ENCODE assay signal across 9 cellular contexts in genomic region chr16:81823111-81823510, GRCh38. TPM values are rescaled to one million over a fixed set of nuclear protein-coding genes. Genes with fewer than 3 reads are reported as not detected.
DNase-seq lines count a peak whose midpoint lies in the region; ATAC-seq and TF ChIP-seq lines count a peak whose summit lies in the region.
"Had no signal": no experiment of that assay in that cellular context is flagged by ENCODE, and none has a peak within 500 bp of the region (broad histone marks: within the 10 kb centered on the region; RNA-seq: fewer than 3 reads in every experiment).

No MANE protein-coding gene starts in this region.

- TF ChIP-seq CTCF in Loucy (conservative IDR thresholded peaks at IDR 0.05; ENCODE audit: low read length) (0 out of 2 replicates have a peak, but pooled peaks have one; percentile 21), PC-9 (conservative IDR thresholded peaks at IDR 0.05) (no peak)

- intact Hi-C loops in right cardiac atrium (cut with DNase I) (no loop called here), PC-9 (cut with micrococcal nuclease; ENCODE audit: unreplicated experiment) (no loop called here)

- H3K4me1 ChIP-seq in Loucy (ENCODE audit: insufficient read depth, low read length, poor library complexity, severe bottlenecking): peaks cover 52% of the 10 kb centered on the region
- peaks cover 2% of the 10 kb centered on the region for H3K4me1 ChIP-seq in right cardiac atrium (ENCODE audit: control insufficient read depth, insufficient read depth, low read length)
- H3K4me1 ChIP-seq in PC-9 (replicated peaks; ENCODE audit: insufficient read depth): no peaks in the 10 kb centered on the region
- H3K4me1 ChIP-seq: tibial artery had no signal

- no TSS peak for BruUV-seq in PC-9 (replicated peaks; lab: Mats Ljungman, UMichigan)

- no peaks in the 10 kb centered on the region for H3K36me3 ChIP-seq in Loucy (ENCODE audit: insufficient read depth, low read length)
- H3K36me3 ChIP-seq in PC-9 (ENCODE audit: low read depth): no peaks in the 10 kb centered on the region
- H3K36me3 ChIP-seq: tibial artery had no signal

- CTCF ChIA-PET in PC-9 (lab: Charles Lee): no interaction called here

- peak overlapping the region; percentile 65 for H3K4me2 ChIP-seq in Loucy (ENCODE audit: low read depth, low read length, poor library complexity, severe bottlenecking)
- no peak overlapping the region for H3K4me2 ChIP-seq in PC-9

- H2AFZ ChIP-seq in Loucy (ENCODE audit: low read length) (no peak overlapping the region), PC-9 (no peak overlapping the region)

- H4K20me1 ChIP-seq in Loucy (ENCODE audit: insufficient read depth, low read length, poor library complexity, severe bottlenecking) (no peaks in the 10 kb centered on the region), PC-9 (ENCODE audit: insufficient read depth) (no peaks in the 10 kb centered on the region)

- H3K27ac ChIP-seq in right cardiac atrium (ENCODE audit: low read length) (no peak overlapping the region), PC-9 (no peak overlapping the region)
- H3K27ac ChIP-seq: tibial artery had no signal

- H3F3A ChIP-seq in Loucy (ENCODE audit: low read depth) (peaks cover 4% of the 10 kb centered on the region; the same call in 1 of the 2 replicates), PC-9 (ENCODE audit: insufficient read depth, low read depth) (no peaks in the 10 kb centered on the region)

- WGBS in right cardiac atrium: 31% methylated on average over 8 of the region's 8 CpGs

- H3K9ac ChIP-seq in Loucy (ENCODE audit: low read depth, low read length, poor library complexity, severe bottlenecking): peak overlapping the region; percentile 63

- peaks cover 48% of the 10 kb centered on the region for H3K79me2 ChIP-seq in Loucy (ENCODE audit: insufficient read depth, low read length)
- no peaks in the 10 kb centered on the region for H3K79me2 ChIP-seq in PC-9 (ENCODE audit: low read depth)

- H3K9me2 ChIP-seq in Loucy (replicated peaks; ENCODE audit: low read depth, low read length) (no peaks in the 10 kb centered on the region), PC-9 (ENCODE audit: insufficient read depth) (no peaks in the 10 kb centered on the region)

- ATAC-seq in GM21423 (IDR thresholded peaks at IDR 0.05; ENCODE audit: unreplicated experiment): peak; percentile 53
- ATAC-seq in right cardiac atrium: peak in 1 of 2 donors; percentile 52

- POLR2A ChIA-PET in PC-9 (lab: Charles Lee; ENCODE audit: unreplicated experiment): no interaction called here

- H3K27me3 ChIP-seq in Loucy (ENCODE audit: insufficient read depth, low read length, poor library complexity, severe bottlenecking) (no peaks in the 10 kb centered on the region), right cardiac atrium (ENCODE audit: control insufficient read depth, insufficient read depth) (no peaks in the 10 kb centered on the region), PC-9 (ENCODE audit: insufficient read depth, low read depth) (no peaks in the 10 kb centered on the region)

- H3K9me3 ChIP-seq in Loucy (ENCODE audit: insufficient read depth, low read depth, low read length) (no peaks in the 10 kb centered on the region), right cardiac atrium (ENCODE audit: control insufficient read depth, low read length) (no peaks in the 10 kb centered on the region), PC-9 (ENCODE audit: insufficient read depth, low read depth) (no peaks in the 10 kb centered on the region)
- H3K9me3 ChIP-seq: tibial artery had no signal

- peak; percentile 72 for DNase-seq in GF-D8 (lab: John Stamatoyannopoulos, UW)
- peak in 2 of 3 donors; percentile 28 to 72 for DNase-seq in right cardiac atrium
- no peak for DNase-seq in NCI-H2029 treated with DMSO at 0.1 percent for 48 hours (lab: John Stamatoyannopoulos, UW)
- DNase-seq in PC-9: no peak
- DNase-seq in NCI-H1092 treated with DMSO at 0.1 percent for 48 hours (lab: John Stamatoyannopoulos, UW): no peak
- no peak for DNase-seq in NK-92 (lab: John Stamatoyannopoulos, UW; ENCODE audit: unreplicated experiment)

- H3K4me3 ChIP-seq in Loucy (ENCODE audit: low read length, poor library complexity, severe bottlenecking) (peak overlapping the region; percentile 47), right cardiac atrium (ENCODE audit: low read length) (no peak overlapping the region), PC-9 (no peak overlapping the region)
- H3K4me3 ChIP-seq: tibial artery had no signal

RNA-seq across cellular contexts. Expression of gene PLCG2, which starts 44.0 kb away (rescaled TPM):
- 10 to 100 TPM in 2 of 4 donors, 1 to 10 TPM in 2; 8.1 to 18.3 (median 11.7) TPM for total RNA-seq in right cardiac atrium
- polyA plus RNA-seq in right cardiac atrium: 4.3 TPM
- 7.9 and 10.8 TPM in 2 replicates for total RNA-seq in PC-9 (2021)

Comparison
In these comparisons a context has a peak if more than half of its experiments do, and no peak if none do; other contexts are left out.
1. DNase-seq: peak in GF-D8 (single experiment) and right cardiac atrium (2 of 3); none in NCI-H2029 treated with DMSO at 0.1 percent for 48 hours (single experiment), PC-9 (0 of 2), NCI-H1092 treated with DMSO at 0.1 percent for 48 hours (single experiment) and NK-92 (single experiment).